In the genomic region with DNA sequence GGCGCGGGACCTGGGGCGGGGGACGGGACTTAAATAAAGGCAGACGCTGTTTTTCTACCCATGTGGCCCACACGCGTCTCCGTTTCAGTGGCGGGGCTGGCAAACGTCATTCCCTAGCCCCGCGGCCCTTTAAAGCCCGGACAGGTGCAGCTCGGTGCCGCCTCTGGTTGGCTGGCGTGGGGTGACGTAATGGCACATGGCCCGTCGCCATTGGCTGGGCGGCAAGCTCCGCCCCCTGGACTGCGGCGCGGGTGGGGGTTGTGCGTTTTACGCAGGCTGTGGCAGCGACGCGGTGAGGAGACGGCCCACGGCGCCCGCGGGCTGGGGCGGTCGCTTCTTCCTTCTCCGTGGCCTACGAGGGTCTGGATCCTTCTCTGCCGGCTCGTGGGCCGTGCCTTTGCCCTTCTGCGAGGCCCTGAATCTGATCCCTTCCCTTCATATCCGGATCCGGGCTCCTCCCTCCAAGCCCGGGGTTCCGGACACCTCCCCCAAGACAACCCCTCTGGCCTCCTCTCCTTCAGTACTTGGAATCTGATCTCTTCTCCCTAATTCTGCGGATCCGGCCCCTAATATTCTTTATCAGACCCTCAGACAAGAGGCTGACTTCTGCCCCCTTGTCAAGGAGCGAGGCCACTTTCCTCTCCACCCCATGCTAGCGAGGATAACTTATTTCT, we compare ENCODE assay signal across 8 cellular contexts. TPM values are rescaled to one million over a fixed set of nuclear protein-coding genes. Genes with fewer than 3 reads are reported as not detected.
DNase-seq lines count a peak whose midpoint lies in the region; ATAC-seq, FAIRE-seq and TF ChIP-seq lines count a peak whose summit lies in the region.

Gene CRELD1, plus strand, starts transcription at position 274 of the 674 bp plus-strand sequence. CDS start 605 bp downstream, outside the sequence.

- H3K9me3 ChIP-seq in A549 (0 out of 3 replicates have a peak, but pooled peaks cover 5% of the 10 kb centered on the region), breast epithelium (no peaks in the 10 kb centered on the region)

- intact Hi-C loops in breast epithelium (cut with DNase I; ENCODE audit: low total_unique reads) = loop anchor here (5.0 kb wide), 1 partner anchor 981 kb away; no protein-coding TSS in a partner anchor

- WGBS in A549 (ENCODE audit: missing lambda C conversion rate) = 2% methylated on average over 27 of the region's 50 CpGs

- H3K36me3 ChIP-seq in breast epithelium = no peaks in the 10 kb centered on the region

- TF ChIP-seq RAD21 in A549 (conservative IDR thresholded peaks at IDR 0.05 in 1 of 2, IDR thresholded peaks at IDR 0.05 in 1 of 2) = no peak

- no peaks in the 10 kb centered on the region for H3K27me3 ChIP-seq in breast epithelium

- no peak for TF ChIP-seq EP300 in A549 (IDR thresholded peaks at IDR 0.05)

- peaks cover 17% of the 10 kb centered on the region for H3K4me1 ChIP-seq in A549
- peaks cover 0 to 20% of the 10 kb centered on the region in 2 donors for H3K4me1 ChIP-seq in breast epithelium

- DNase-seq in A549 (ENCODE audit: low read depth in 1 of 2, low spot score in 1 of 2) = peak; percentile 78 to 97
- peak; percentile 83 for DNase-seq in NCI-H2196 (lab: John Stamatoyannopoulos, UW; ENCODE audit: unreplicated experiment)
- DNase-seq in breast epithelium (ENCODE audit: low spot score in 2 of 2) = peak; percentile 96
- DNase-seq in iPS-NIHi11 (ENCODE audit: low spot score) = peak; percentile 93

- H3K27ac ChIP-seq in A549 (peak within 1 kb of the TSS; percentile 85 to 93), VCaP (peak within 1 kb of the TSS; percentile 99), breast epithelium (peak within 1 kb of the TSS; percentile 97 to 99), skin epidermis (peak within 1 kb of the TSS; percentile 50 to 97 (median 93))

- TF ChIP-seq POLR2A in A549 (IDR thresholded peaks at IDR 0.05; ENCODE audit: low read length) = peak; percentile 62
- peak; percentile 78 for TF ChIP-seq POLR2A in breast epithelium (IDR thresholded peaks at IDR 0.05)

- peak within 1 kb of the TSS; percentile 73 for H3K4me3 ChIP-seq in A549
- peak within 1 kb of the TSS; percentile 64 to 82 (median 77) for H3K4me3 ChIP-seq in breast epithelium
- H3K4me3 ChIP-seq in skin epidermis = peak within 1 kb of the TSS; percentile 40 to 82 (median 55)

- FAIRE-seq in A549 (lab: Jason Lieb, UNC) = no peak

- TF ChIP-seq CTCF in A549 (IDR thresholded peaks at IDR 0.05) = no peak
- TF ChIP-seq CTCF in VCaP (conservative IDR thresholded peaks at IDR 0.05) = no peak
- no peak for TF ChIP-seq CTCF in breast epithelium (IDR thresholded peaks at IDR 0.05)

- CTCF ChIA-PET in A549 (lab: Yijun Ruan, JAX) = interaction anchor here (0.6 to 8.6 kb wide), 33 partner anchors 10 to 388 kb away, joined by 3 to 146 read pairs (median 5); partner anchors contain the start of genes ARPC4, CIDEC, IL17RC and IL17RE

- POLR2A ChIA-PET in A549 (lab: Yijun Ruan, JAX) = interaction anchor here (0.5 to 2.6 kb wide), 17 partner anchors 9 to 141 kb away, joined by 3 to 53 read pairs (median 5); partner anchors contain the start of genes ARPC4, JAGN1, PRRT3 and RPUSD3

- H3K4me2 ChIP-seq in A549 = peak within 1 kb of the TSS; percentile 96

- peak; percentile 86 to 92 for ATAC-seq in A549
- peak; percentile 80 for ATAC-seq in GM18858 (IDR thresholded peaks at IDR 0.05; ENCODE audit: unreplicated experiment)
- ATAC-seq in HG03066 (IDR thresholded peaks at IDR 0.05; ENCODE audit: low read depth, unreplicated experiment) = peak; percentile 82

TF ChIP-seq in A549, 52 proteins besides CTCF, POLR2A, EP300 and RAD21:
- TF ChIP-seq TFCP2L1 (CRISPR knock-in tag; IDR thresholded peaks at IDR 0.05) = peak; percentile 47; the same call in 1 of the 2 replicates
- TF ChIP-seq JUN (IDR thresholded peaks at IDR 0.05) = peak; percentile 17 to 82; a peak in 3 of 5 replicates
- peak; percentile 39; the same call in 1 of the 2 replicates for TF ChIP-seq PHF8 (IDR thresholded peaks at IDR 0.05; ENCODE audit: borderline replicate concordance, low read depth)
- TF ChIP-seq NR3C1 (IDR thresholded peaks at IDR 0.05) = no peak
- no peak for TF ChIP-seq FOSL2 (IDR thresholded peaks at IDR 0.05)
- 0 out of 2 replicates have a peak, but pooled peaks have one; percentile 29 for TF ChIP-seq FOSL2 (CRISPR knock-in tag; IDR thresholded peaks at IDR 0.05)
- TF ChIP-seq FOSB (CRISPR knock-in tag; IDR thresholded peaks at IDR 0.05) = no peak
- TF ChIP-seq, protein P1, sequence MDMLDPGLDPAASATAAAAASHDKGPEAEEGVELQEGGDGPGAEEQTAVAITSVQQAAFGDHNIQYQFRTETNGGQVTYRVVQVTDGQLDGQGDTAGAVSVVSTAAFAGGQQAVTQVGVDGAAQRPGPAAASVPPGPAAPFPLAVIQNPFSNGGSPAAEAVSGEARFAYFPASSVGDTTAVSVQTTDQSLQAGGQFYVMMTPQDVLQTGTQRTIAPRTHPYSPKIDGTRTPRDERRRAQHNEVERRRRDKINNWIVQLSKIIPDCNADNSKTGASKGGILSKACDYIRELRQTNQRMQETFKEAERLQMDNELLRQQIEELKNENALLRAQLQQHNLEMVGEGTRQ (IDR thresholded peaks at IDR 0.05) = peak; percentile 30; the same call in 1 of the 2 replicates
- TF ChIP-seq, protein P2, sequence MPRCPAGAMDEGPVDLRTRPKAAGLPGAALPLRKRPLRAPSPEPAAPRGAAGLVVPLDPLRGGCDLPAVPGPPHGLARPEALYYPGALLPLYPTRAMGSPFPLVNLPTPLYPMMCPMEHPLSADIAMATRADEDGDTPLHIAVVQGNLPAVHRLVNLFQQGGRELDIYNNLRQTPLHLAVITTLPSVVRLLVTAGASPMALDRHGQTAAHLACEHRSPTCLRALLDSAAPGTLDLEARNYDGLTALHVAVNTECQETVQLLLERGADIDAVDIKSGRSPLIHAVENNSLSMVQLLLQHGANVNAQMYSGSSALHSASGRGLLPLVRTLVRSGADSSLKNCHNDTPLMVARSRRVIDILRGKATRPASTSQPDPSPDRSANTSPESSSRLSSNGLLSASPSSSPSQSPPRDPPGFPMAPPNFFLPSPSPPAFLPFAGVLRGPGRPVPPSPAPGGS (IDR thresholded peaks at IDR 0.05) = peak; percentile 53; the same call in 1 of the 3 replicates
- TF ChIP-seq, protein P3, sequence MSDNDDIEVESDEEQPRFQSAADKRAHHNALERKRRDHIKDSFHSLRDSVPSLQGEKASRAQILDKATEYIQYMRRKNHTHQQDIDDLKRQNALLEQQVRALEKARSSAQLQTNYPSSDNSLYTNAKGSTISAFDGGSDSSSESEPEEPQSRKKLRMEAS (IDR thresholded peaks at IDR 0.05) = peak; percentile 86; the same call in 1 of the 2 replicates
- peak; percentile 81 for TF ChIP-seq RFX5 (IDR thresholded peaks at IDR 0.05)
TF ChIP-seq in A549: peak in this region for 8.

RNA-seq across cellular contexts. Expression of gene CRELD1, which starts in this region (rescaled TPM):
- polyA plus RNA-seq in A549 (2011; rRNA removed) = 13.1 and 13.9 TPM in 2 replicates
- polyA plus RNA-seq in A549 (2012; cell fraction: cytosol; rRNA removed) = 14.6 and 14.9 TPM in 2 replicates
- 25.3 and 26.0 TPM in 2 replicates for polyA plus RNA-seq in A549 (2012; cell fraction: nucleus; rRNA removed)
- polyA plus RNA-seq in A549 (2017; fragmentation: RNase III; extraction: RNeasy Plus Mini Kit Qiagen cat#74134 plus additional on column Dnase treatment) = 9.8 to 13.6 TPM (median 11.1 TPM) in 3 replicates
- polyA minus RNA-seq in A549 (2011; rRNA and poly(A)+ RNA removed) = 6.2 and 9.1 TPM in 2 replicates
- 10 to 100 TPM; 33.6 to 52.4 (median 44.6) TPM for total RNA-seq in breast epithelium

Comparison
In these comparisons a context has a peak if more than half of its experiments do, and no peak if none do; other contexts are left out.
1. Peak in every context shown above with its lines: DNase-seq, ATAC-seq, H3K4me3 ChIP-seq and H3K27ac ChIP-seq.